ENCODE assay signal across 8 cellular contexts in genomic region chr3:119637679-119638525, GRCh38. TPM values are rescaled to one million over a fixed set of nuclear protein-coding genes. Genes with fewer than 3 reads are reported as not detected.
DNase-seq lines count a peak whose midpoint lies in the region; ATAC-seq and TF ChIP-seq lines count a peak whose summit lies in the region.

No MANE protein-coding gene starts in this region.

- ATAC-seq in GM21447 (IDR thresholded peaks at IDR 0.05; ENCODE audit: unreplicated experiment) (peak; percentile 41), left colon (peak; percentile 13)

- peak overlapping the region; percentile 78 to 83 for H3K27ac ChIP-seq in ascending aorta
- H3K27ac ChIP-seq in vagina = peak overlapping the region; percentile 67
- no peak overlapping the region for H3K27ac ChIP-seq in Karpas-422 (ENCODE audit: low read length)

- H3K27me3 ChIP-seq in ascending aorta (no peaks in the 10 kb centered on the region), vagina (no peaks in the 10 kb centered on the region), Karpas-422 (ENCODE audit: low read length) (no peaks in the 10 kb centered on the region)

- TF ChIP-seq POLR2A in vagina (IDR thresholded peaks at IDR 0.05) = no peak

- H3K9me2 ChIP-seq in Karpas-422 (replicated peaks; ENCODE audit: insufficient read depth, low read length) = no peaks in the 10 kb centered on the region

- no peak overlapping the region for H3K4me2 ChIP-seq in Karpas-422 (ENCODE audit: low read depth, low read length, poor library complexity, severe bottlenecking)

- intact Hi-C loops in ascending aorta (cut with DNase I) (no loop called here), left colon (cut with DNase I, micrococcal nuclease) (no loop called here), vagina (cut with DNase I) (no loop called here)

- H3K9me3 ChIP-seq in ascending aorta (peaks cover 0 to 4% of the 10 kb centered on the region in 2 donors), vagina (no peaks in the 10 kb centered on the region), Karpas-422 (ENCODE audit: low read length) (no peaks in the 10 kb centered on the region)

- H3K4me3 ChIP-seq in ascending aorta (peak overlapping the region in 1 of 2 donors; percentile 7), vagina (no peak overlapping the region), Karpas-422 (ENCODE audit: low read length) (no peak overlapping the region)

- no peak overlapping the region for H3K9ac ChIP-seq in Karpas-422 (ENCODE audit: low read length)

- no peak overlapping the region for H2AFZ ChIP-seq in Karpas-422 (ENCODE audit: low read length)

- no peaks in the 10 kb centered on the region for H4K20me1 ChIP-seq in Karpas-422 (ENCODE audit: insufficient read depth, low read depth, low read length)

- H3K36me3 ChIP-seq in ascending aorta = peaks cover 0 to 19% of the 10 kb centered on the region in 2 donors
- H3K36me3 ChIP-seq in vagina = no peaks in the 10 kb centered on the region
- no peaks in the 10 kb centered on the region for H3K36me3 ChIP-seq in Karpas-422 (ENCODE audit: insufficient read depth, low read length)

- H3K4me1 ChIP-seq in ascending aorta (peaks cover 3 to 9% of the 10 kb centered on the region in 2 donors), vagina (peaks cover 22% of the 10 kb centered on the region), Karpas-422 (ENCODE audit: low read length) (no peaks in the 10 kb centered on the region)

- DNase-seq in GM03348 (ENCODE audit: low spot score) (peak; percentile 86), HPDE6-E6E7 (ENCODE audit: extremely low spot score) (peak; percentile 60), ascending aorta (ENCODE audit: low spot score in 2 of 2) (peak in 1 of 2 donors; percentile 63), left colon (no peak), vagina (ENCODE audit: extremely low spot score in 2 of 2) (no peak), Karpas-422 (no peak), NCI-H446 (lab: John Stamatoyannopoulos, UW) (no peak)

- TF ChIP-seq CTCF in ascending aorta (IDR thresholded peaks at IDR 0.05) = no peak
- TF ChIP-seq CTCF in vagina (IDR thresholded peaks at IDR 0.05) = no peak

- H3K79me2 ChIP-seq in Karpas-422 (ENCODE audit: low read length) = no peaks in the 10 kb centered on the region

RNA-seq across cellular contexts. Expression of gene POPDC2, which starts 22.5 kb away (rescaled TPM):
- 4.7 TPM for total RNA-seq in ascending aorta
- 10 to 100 TPM in 1 of 2 donors, 1 to 10 TPM in 1; 1.1 to 13.9 TPM for total RNA-seq in left colon
- total RNA-seq in vagina = 3.4 TPM
- total RNA-seq in Karpas-422 (2014; rRNA removed; shearing (Covaris generic); ENCODE audit: low replicate concordance) = 0.32 and 1.0 TPM in 2 replicates

RNA-seq across cellular contexts. Expression of gene COX17, which starts 39.3 kb away (rescaled TPM):
- total RNA-seq in ascending aorta = 12.5 TPM
- total RNA-seq in left colon = 10 to 100 TPM; 46.0 to 56.8 TPM
- 27.3 TPM for total RNA-seq in vagina
- 54.3 and 108 TPM in 2 replicates for total RNA-seq in Karpas-422 (2014; rRNA removed; shearing (Covaris generic); ENCODE audit: low replicate concordance)

RNA-seq across cellular contexts. Expression of gene PLA1A, which starts 40.2 kb away (rescaled TPM):
- total RNA-seq in ascending aorta = 15.0 TPM
- 1 to 10 TPM; 1.3 to 1.9 TPM for total RNA-seq in left colon
- 1.7 TPM for total RNA-seq in vagina
- total RNA-seq in Karpas-422 (2014; rRNA removed; shearing (Covaris generic); ENCODE audit: low replicate concordance) = not detected in 2 replicates

RNA-seq across cellular contexts. Expression of gene ADPRH, which starts 58.6 kb away (rescaled TPM):
- 32.1 TPM for total RNA-seq in ascending aorta
- total RNA-seq in left colon = 1 to 10 TPM; 2.3 to 2.9 TPM
- 2.9 TPM for total RNA-seq in vagina
- 2.9 and 3.0 TPM in 2 replicates for total RNA-seq in Karpas-422 (2014; rRNA removed; shearing (Covaris generic); ENCODE audit: low replicate concordance)

Comparison
In these comparisons a context has a peak if more than half of its experiments do, and no peak if none do; other contexts are left out.
1. DNase-seq: peak in GM03348 (single experiment) and HPDE6-E6E7 (single experiment); none in left colon (0 of 2), vagina (0 of 2), Karpas-422 (single experiment) and NCI-H446 (0 of 2).